ENCODE assay signal across 37 cellular contexts in the genomic region with DNA sequence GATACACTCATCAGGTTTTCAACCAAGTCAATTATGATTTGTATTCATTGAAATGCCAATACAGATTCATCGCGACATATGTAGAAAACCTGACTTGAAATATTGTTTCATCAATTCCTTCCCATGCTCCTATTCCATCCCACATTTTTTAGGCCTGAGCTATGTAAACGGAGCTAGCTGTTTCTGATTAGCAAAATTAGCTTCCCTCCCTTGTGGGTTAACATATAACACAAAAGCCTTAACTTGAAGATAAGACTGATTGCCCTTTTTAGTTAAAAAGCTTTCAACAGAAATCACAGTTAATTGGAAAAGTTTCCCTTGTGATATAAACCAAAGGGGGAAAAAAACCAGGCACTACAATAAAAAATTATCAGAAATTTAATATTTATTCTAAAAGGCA. TPM values are rescaled to one million over a fixed set of nuclear protein-coding genes. Genes with fewer than 3 reads are reported as not detected.
"Had no signal": no experiment of that assay in that cellular context is flagged by ENCODE, and none has a peak within 500 bp of the region (broad histone marks: within the 10 kb centered on the region; RNA-seq: fewer than 3 reads in every experiment).

No MANE protein-coding gene starts in this region.

- H3K4me3 Mint-ChIP-seq: activated B cell treated with CpG ODN at 0.5 μM for 24 hours; activated CD4-positive, alpha-beta memory T cell treated with anti-CD3 and anti-CD28 coated beads for 36 hours; activated CD4-positive, alpha-beta T cell treated with anti-CD3 and anti-CD28 coated beads, Interleukin-2, amount 10 ng/mL, durations not matched to agents 24 days and 14 days; activated CD8-positive, alpha-beta T cell treated with anti-CD3 and anti-CD28 coated beads for 36 hours; activated naive CD4-positive, alpha-beta T cell treated with anti-CD3 and anti-CD28 coated beads, Interleukin-2, amount 10 ng/mL, durations not matched to agents 7 days and 5 days; activated naive CD4-positive, alpha-beta T cell treated with anti-CD3 and anti-CD28 coated beads, Interleukin-2, amount 50 U/mL, for 24 hours; activated naive CD8-positive, alpha-beta T cell; activated naive CD8-positive, alpha-beta T cell treated with anti-CD3 and anti-CD28 coated beads, Interleukin-2, amount 10 ng/mL, durations not matched to agents 7 days and 5 days; activated naive CD8-positive, alpha-beta T cell treated with anti-CD3 and anti-CD28 coated beads, Interleukin-2, amount 50 U/mL, for 24 hours; brain; central memory CD8-positive, alpha-beta T cell; T-helper 1 cell treated with Interleukin-12 subunit alpha and Interleukin-12 subunit beta and Interleukin-4 antibody, amounts not matched to agents 30 μg/mL and 1 μg/mL, for 36 hours; T-helper 2 cell treated with Interferon-gamma antibody and Interleukin-4, amounts not matched to agents 5 μg/mL and 100 μg/mL, for 36 hours had no signal

- H3K9me3 Mint-ChIP-seq: activated B cell treated with CpG ODN at 0.5 μM for 24 hours; activated CD4-positive, alpha-beta memory T cell treated with anti-CD3 and anti-CD28 coated beads for 36 hours; activated CD4-positive, alpha-beta T cell treated with anti-CD3 and anti-CD28 coated beads, Interleukin-2, amount 10 ng/mL, durations not matched to agents 24 days and 14 days; activated CD8-positive, alpha-beta T cell treated with anti-CD3 and anti-CD28 coated beads for 36 hours; activated naive CD4-positive, alpha-beta T cell treated with anti-CD3 and anti-CD28 coated beads, Interleukin-2, amount 10 ng/mL, durations not matched to agents 7 days and 5 days; activated naive CD4-positive, alpha-beta T cell treated with anti-CD3 and anti-CD28 coated beads, Interleukin-2, amount 50 U/mL, for 24 hours; activated naive CD8-positive, alpha-beta T cell treated with anti-CD3 and anti-CD28 coated beads, Interleukin-2, amount 10 ng/mL, durations not matched to agents 7 days and 5 days; activated naive CD8-positive, alpha-beta T cell treated with anti-CD3 and anti-CD28 coated beads, Interleukin-2, amount 50 U/mL, for 24 hours; activated T-helper 2 cell treated with anti-CD3 and anti-CD28 coated beads, Interferon-gamma antibody, Interleukin-2, Interleukin-4, amounts not matched to agents 10 μg/mL and 5 μg/mL and 100 μg/mL, durations not matched to agents 14 hours and 24 hours and 36 hours; brain; central memory CD8-positive, alpha-beta T cell; T-helper 1 cell treated with Interleukin-12 subunit alpha and Interleukin-12 subunit beta and Interleukin-4 antibody, amounts not matched to agents 30 μg/mL and 1 μg/mL, for 36 hours; T-helper 2 cell treated with Interferon-gamma antibody and Interleukin-4, amounts not matched to agents 5 μg/mL and 100 μg/mL, for 36 hours had no signal

- H3K4me3 ChIP-seq: ascending aorta, cardiac muscle cell had no signal

- H3K27me3 Mint-ChIP-seq: activated B cell treated with CpG ODN at 0.5 μM for 24 hours; activated naive CD4-positive, alpha-beta T cell treated with anti-CD3 and anti-CD28 coated beads, Interleukin-2, amount 10 ng/mL, durations not matched to agents 7 days and 5 days; activated naive CD8-positive, alpha-beta T cell treated with anti-CD3 and anti-CD28 coated beads, Interleukin-2, amount 10 ng/mL, durations not matched to agents 7 days and 5 days; brain had no signal

- H3K36me3 ChIP-seq: ascending aorta, cardiac muscle cell had no signal

- ATAC-seq: activated CD8-positive, alpha-beta T cell treated with anti-CD3 and anti-CD28 coated beads for 36 hours; activated naive CD8-positive, alpha-beta T cell treated with anti-CD3 and anti-CD28 coated beads, Interleukin-2, amount 50 U/mL, for 24 hours had no signal

- H3K9me3 ChIP-seq: ascending aorta had no signal

- H3K27me3 ChIP-seq: ascending aorta, cardiac muscle cell had no signal

- H3K27ac ChIP-seq: ascending aorta, cardiac muscle cell, VCaP had no signal

- H3K36me3 Mint-ChIP-seq: activated CD4-positive, alpha-beta memory T cell treated with anti-CD3 and anti-CD28 coated beads for 36 hours; activated naive CD4-positive, alpha-beta T cell treated with anti-CD3 and anti-CD28 coated beads, Interleukin-2, amount 10 ng/mL, durations not matched to agents 7 days and 5 days; activated naive CD4-positive, alpha-beta T cell treated with anti-CD3 and anti-CD28 coated beads, Interleukin-2, amount 50 U/mL, for 24 hours; activated naive CD8-positive, alpha-beta T cell; activated naive CD8-positive, alpha-beta T cell treated with anti-CD3 and anti-CD28 coated beads, Interleukin-2, amount 10 ng/mL, durations not matched to agents 7 days and 5 days; brain had no signal

- H3K4me1 ChIP-seq: ascending aorta had no signal

- DNase-seq: activated B cell treated with CpG ODN at 0.5 μM for 24 hours; activated CD4-positive, alpha-beta memory T cell treated with anti-CD3 and anti-CD28 coated beads for 36 hours; activated CD4-positive, alpha-beta T cell treated with anti-CD3 and anti-CD28 coated beads for 4 hours; activated CD4-positive, alpha-beta T cell treated with anti-CD3 and anti-CD28 coated beads, Interleukin-2, amount 10 ng/mL, durations not matched to agents 24 days and 14 days; activated CD4-positive, alpha-beta T cell treated with anti-CD3 and anti-CD28 coated beads, Interleukin-2, amount 50 U/mL, for 1 hour; activated CD4-positive, alpha-beta T cell treated with anti-CD3 and anti-CD28 coated beads, Interleukin-2, amount 50 U/mL, for 4 hours; activated CD4-positive, CD25-positive, alpha-beta regulatory T cell treated with anti-CD3 and anti-CD28 coated beads, Interleukin-2, amount 50 U/mL, for 72 hours; activated CD8-positive, alpha-beta memory T cell treated with anti-CD3 and anti-CD28 coated beads, Interleukin-2, amount 50 U/mL, for 4 hours; activated CD8-positive, alpha-beta T cell treated with anti-CD3 and anti-CD28 coated beads for 36 hours; activated effector memory CD4-positive, alpha-beta T cell treated with Interleukin-2 at 50 U/mL for 16 hours; activated gamma-delta T cell; activated naive CD4-positive, alpha-beta T cell treated with anti-CD3 and anti-CD28 coated beads, Interleukin-2, amount 10 ng/mL, durations not matched to agents 7 days and 5 days; activated naive CD4-positive, alpha-beta T cell treated with Interleukin-2 at 50 U/mL for 16 hours; activated naive CD8-positive, alpha-beta T cell treated with anti-CD3 and anti-CD28 coated beads, Interleukin-2, amount 10 ng/mL, durations not matched to agents 7 days and 5 days; activated naive CD8-positive, alpha-beta T cell treated with anti-CD3 and anti-CD28 coated beads, Interleukin-2, amount 50 U/mL, for 24 hours; activated T-cell treated with anti-CD3 and anti-CD28 coated beads for 4 hours; activated T-cell treated with anti-CD3 and anti-CD28 coated beads, Interleukin-2, amount 50 U/mL, for 1 hour; activated T-cell treated with anti-CD3 and anti-CD28 coated beads, Interleukin-2, amount 50 U/mL, for 48 hours; amygdala; anterior cingulate cortex; caudate nucleus; cerebellar nuclear complex; T-helper 1 cell; T-helper 2 cell; T-helper 9 cell had no signal

- H3K4me1 Mint-ChIP-seq: activated CD4-positive, alpha-beta T cell treated with anti-CD3 and anti-CD28 coated beads, Interleukin-2, amount 10 ng/mL, durations not matched to agents 24 days and 14 days; activated naive CD4-positive, alpha-beta T cell treated with anti-CD3 and anti-CD28 coated beads, Interleukin-2, amount 10 ng/mL, durations not matched to agents 7 days and 5 days; activated naive CD4-positive, alpha-beta T cell treated with anti-CD3 and anti-CD28 coated beads, Interleukin-2, amount 50 U/mL, for 24 hours; activated naive CD8-positive, alpha-beta T cell treated with anti-CD3 and anti-CD28 coated beads, Interleukin-2, amount 10 ng/mL, durations not matched to agents 7 days and 5 days; activated naive CD8-positive, alpha-beta T cell treated with anti-CD3 and anti-CD28 coated beads, Interleukin-2, amount 50 U/mL, for 24 hours; central memory CD8-positive, alpha-beta T cell had no signal

RNA-seq across cellular contexts. Expression of gene DCLK2, which starts 32.8 kb away (rescaled TPM):
- total RNA-seq: activated CD4-positive, alpha-beta memory T cell treated with anti-CD3 and anti-CD28 coated beads for 36 hours; activated CD4-positive, alpha-beta T cell treated with anti-CD3 and anti-CD28 coated beads, Interleukin-2, amount 10 ng/mL, durations not matched to agents 24 days and 14 days; activated CD8-positive, alpha-beta memory T cell treated with anti-CD3 and anti-CD28 coated beads for 36 hours; activated CD8-positive, alpha-beta T cell treated with anti-CD3 and anti-CD28 coated beads for 36 hours; activated naive CD8-positive, alpha-beta T cell treated with anti-CD3 and anti-CD28 coated beads, Interleukin-2, amount 10 ng/mL, durations not matched to agents 7 days and 5 days; bronchial epithelial cell had no signal
